In the genomic region with DNA sequence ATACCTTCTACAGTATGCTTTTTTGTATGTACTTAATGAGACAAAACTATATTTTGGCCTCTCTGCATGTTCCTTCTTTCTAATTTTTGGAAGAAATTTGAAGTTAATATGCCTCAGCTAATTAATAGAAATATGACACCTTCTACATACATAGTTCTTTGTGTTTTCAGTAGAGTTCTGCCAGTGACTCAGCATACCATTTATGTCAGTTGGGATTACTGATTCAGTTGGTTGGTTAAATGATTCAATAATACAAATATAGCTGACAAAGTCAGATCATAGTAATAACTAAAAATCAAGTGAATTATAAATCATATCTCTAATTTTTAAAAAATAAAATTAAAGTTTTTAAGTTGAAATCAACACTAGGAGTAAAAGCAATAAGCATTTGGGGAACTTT, we compare ENCODE assay signal across 25 cellular contexts. TPM values are rescaled to one million over a fixed set of nuclear protein-coding genes. Genes with fewer than 3 reads are reported as not detected.
"Had no signal": no experiment of that assay in that cellular context is flagged by ENCODE, and none has a peak within 500 bp of the region (broad histone marks: within the 10 kb centered on the region; RNA-seq: fewer than 3 reads in every experiment).

No MANE protein-coding gene starts in this region.

- FAIRE-seq: colon, islet of Langerhans had no signal

- ATAC-seq: gastrocnemius medialis; left cardiac atrium; left lung; natural killer cell treated with Interleukin-12 subunit alpha and Interleukin-12 subunit beta and Interleukin-15 and Interleukin-18, amount 100 ng/mL, for 72 hours; right lobe of liver; stimulated activated memory B cell treated with anti-CD40 and anti-IgM and Interleukin-4, amounts not matched to agents 10 μg/mL and 1 μg/mL and 100 μg/mL, for 72 hours; stimulated activated naive CD8-positive, alpha-beta T cell treated with anti-CD3 and anti-CD28 coated beads, Interleukin-15, Interleukin-2, amounts not matched to agents 100 U/mL and 50 U/mL, for 24 hours had no signal

- H3K9me3 Mint-ChIP-seq: endodermal cell, type B pancreatic cell had no signal

- H3K9me3 ChIP-seq: esophagus muscularis mucosa, gastrocnemius medialis, left lung, neutrophil, right lobe of liver, spleen, testis, tibial artery had no signal

- H3K36me3 ChIP-seq: esophagus muscularis mucosa, gastrocnemius medialis, left lung, neutrophil, right lobe of liver, spleen, tibial artery had no signal

- H3K4me3 ChIP-seq: esophagus muscularis mucosa, gastrocnemius medialis, left lung, right lobe of liver, spleen, testis, tibial artery had no signal

- H3K27ac Mint-ChIP-seq: endodermal cell; natural killer cell treated with Interleukin-12 subunit alpha and Interleukin-12 subunit beta and Interleukin-15 and Interleukin-18, amount 100 ng/mL, for 72 hours; progenitor cell of endocrine pancreas; stimulated activated memory B cell treated with anti-CD40 and anti-IgM and Interleukin-4, amounts not matched to agents 10 μg/mL and 1 μg/mL and 100 μg/mL, for 72 hours; type B pancreatic cell had no signal

- H3K4me1 Mint-ChIP-seq: endodermal cell; stimulated activated memory B cell treated with anti-CD40 and anti-IgM and Interleukin-4, amounts not matched to agents 10 μg/mL and 1 μg/mL and 100 μg/mL, for 72 hours had no signal

- H3K36me3 Mint-ChIP-seq: natural killer cell treated with Interleukin-12 subunit alpha and Interleukin-12 subunit beta and Interleukin-15 and Interleukin-18, amount 100 ng/mL, for 72 hours; stimulated activated memory B cell treated with anti-CD40 and anti-IgM and Interleukin-4, amounts not matched to agents 10 μg/mL and 1 μg/mL and 100 μg/mL, for 72 hours; type B pancreatic cell had no signal

- H3K9ac ChIP-seq: parathyroid adenoma had no signal

- H3K27me3 ChIP-seq: esophagus muscularis mucosa, gastrocnemius medialis, left lung, neutrophil, right lobe of liver, spleen, testis, tibial artery had no signal

- H2AFZ ChIP-seq: parathyroid adenoma had no signal

- H3K4me1 ChIP-seq: gastrocnemius medialis, left lung, parathyroid adenoma, right lobe of liver, spleen, testis had no signal

- H3K4me3 Mint-ChIP-seq: endodermal cell; natural killer cell treated with Interleukin-12 subunit alpha and Interleukin-12 subunit beta and Interleukin-15 and Interleukin-18, amount 100 ng/mL, for 72 hours; neural crest cell; stimulated activated memory B cell treated with anti-CD40 and anti-IgM and Interleukin-4, amounts not matched to agents 10 μg/mL and 1 μg/mL and 100 μg/mL, for 72 hours; type B pancreatic cell had no signal

- DNase-seq: effector CD8-positive, alpha-beta T cell; endodermal cell; gastrocnemius medialis; head of caudate nucleus; hippocampal formation; left cardiac atrium; left lung; right lobe of liver; spleen; stimulated activated CD4-positive, alpha-beta T cell treated with anti-CD3 and anti-CD28 coated beads, Interleukin-4, amount 100 ng/mL, for 4 hours; stimulated activated naive CD8-positive, alpha-beta T cell treated with anti-CD3 and anti-CD28 coated beads, Interleukin-15, Interleukin-2, amounts not matched to agents 100 U/mL and 50 U/mL, for 24 hours; substantia nigra; testis; tibial artery had no signal

- H3K79me2 ChIP-seq: parathyroid adenoma had no signal

- H3K27me3 Mint-ChIP-seq: progenitor cell of endocrine pancreas; stimulated activated memory B cell treated with anti-CD40 and anti-IgM and Interleukin-4, amounts not matched to agents 10 μg/mL and 1 μg/mL and 100 μg/mL, for 72 hours; type B pancreatic cell had no signal

- H3K27ac ChIP-seq: esophagus muscularis mucosa, gastrocnemius medialis, left lung, neutrophil, parathyroid adenoma, right lobe of liver, spleen, testis, tibial artery had no signal

RNA-seq across cellular contexts. Expression of gene BTC, which starts 16.8 kb away (rescaled TPM):
- total RNA-seq: lung microvascular endothelial cell; natural killer cell treated with Interleukin-12 subunit alpha and Interleukin-12 subunit beta and Interleukin-15 and Interleukin-18, amount 100 ng/mL, for 72 hours; neural crest cell had no signal
